Comparison of ENCODE assay signal across 1 cellular context in the genomic region with DNA sequence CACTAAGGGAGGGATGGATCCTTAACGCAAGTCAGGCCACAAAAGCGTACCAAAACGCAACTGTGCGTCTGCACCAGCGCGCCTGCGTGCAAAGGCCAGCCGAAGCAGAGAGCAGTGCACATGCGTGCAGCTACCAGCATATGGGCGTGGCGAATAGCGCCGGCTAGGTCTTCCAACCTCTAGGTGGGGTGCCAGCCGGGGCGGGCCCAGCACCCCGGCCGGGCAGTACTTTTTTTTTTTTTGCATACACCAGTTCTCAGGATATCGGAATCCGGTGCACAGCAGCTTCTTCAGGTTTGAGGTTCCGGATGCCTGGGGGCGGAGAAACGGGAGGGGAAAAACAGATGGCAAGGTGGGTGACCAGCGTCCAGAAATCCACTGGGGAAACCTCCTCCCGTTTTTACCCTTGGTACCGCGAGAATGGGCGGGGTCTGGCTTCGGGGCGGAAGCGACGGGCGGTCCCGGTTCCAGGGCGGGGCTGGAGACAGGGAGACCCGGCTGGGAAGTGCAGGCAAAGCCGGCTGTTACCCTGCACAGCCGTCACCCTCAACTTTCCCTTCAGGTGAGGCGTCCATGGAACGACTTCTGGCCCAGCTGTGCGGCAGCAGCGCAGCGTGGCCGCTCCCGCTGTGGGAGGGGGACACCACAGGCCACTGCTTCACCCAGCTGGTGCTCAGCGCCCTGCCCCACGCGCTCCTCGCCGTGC.
TF ChIP-seq lines count a peak whose summit lies in the region.

A gene with protein sequence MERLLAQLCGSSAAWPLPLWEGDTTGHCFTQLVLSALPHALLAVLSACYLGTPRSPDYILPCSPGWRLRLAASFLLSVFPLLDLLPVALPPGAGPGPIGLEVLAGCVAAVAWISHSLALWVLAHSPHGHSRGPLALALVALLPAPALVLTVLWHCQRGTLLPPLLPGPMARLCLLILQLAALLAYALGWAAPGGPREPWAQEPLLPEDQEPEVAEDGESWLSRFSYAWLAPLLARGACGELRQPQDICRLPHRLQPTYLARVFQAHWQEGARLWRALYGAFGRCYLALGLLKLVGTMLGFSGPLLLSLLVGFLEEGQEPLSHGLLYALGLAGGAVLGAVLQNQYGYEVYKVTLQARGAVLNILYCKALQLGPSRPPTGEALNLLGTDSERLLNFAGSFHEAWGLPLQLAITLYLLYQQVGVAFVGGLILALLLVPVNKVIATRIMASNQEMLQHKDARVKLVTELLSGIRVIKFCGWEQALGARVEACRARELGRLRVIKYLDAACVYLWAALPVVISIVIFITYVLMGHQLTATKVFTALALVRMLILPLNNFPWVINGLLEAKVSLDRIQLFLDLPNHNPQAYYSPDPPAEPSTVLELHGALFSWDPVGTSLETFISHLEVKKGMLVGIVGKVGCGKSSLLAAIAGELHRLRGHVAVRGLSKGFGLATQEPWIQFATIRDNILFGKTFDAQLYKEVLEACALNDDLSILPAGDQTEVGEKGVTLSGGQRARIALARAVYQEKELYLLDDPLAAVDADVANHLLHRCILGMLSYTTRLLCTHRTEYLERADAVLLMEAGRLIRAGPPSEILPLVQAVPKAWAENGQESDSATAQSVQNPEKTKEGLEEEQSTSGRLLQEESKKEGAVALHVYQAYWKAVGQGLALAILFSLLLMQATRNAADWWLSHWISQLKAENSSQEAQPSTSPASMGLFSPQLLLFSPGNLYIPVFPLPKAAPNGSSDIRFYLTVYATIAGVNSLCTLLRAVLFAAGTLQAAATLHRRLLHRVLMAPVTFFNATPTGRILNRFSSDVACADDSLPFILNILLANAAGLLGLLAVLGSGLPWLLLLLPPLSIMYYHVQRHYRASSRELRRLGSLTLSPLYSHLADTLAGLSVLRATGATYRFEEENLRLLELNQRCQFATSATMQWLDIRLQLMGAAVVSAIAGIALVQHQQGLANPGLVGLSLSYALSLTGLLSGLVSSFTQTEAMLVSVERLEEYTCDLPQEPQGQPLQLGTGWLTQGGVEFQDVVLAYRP (N-terminal part only) (plus strand): TSS at position 136 of the 706 bp plus-strand sequence. CDS start 438 bp downstream, at position 574.

TF ChIP-seq in K562, 482 proteins besides CTCF, POLR2A, EP300 and RAD21 (continued from another document and continues in another):
- TF ChIP-seq, protein P1, sequence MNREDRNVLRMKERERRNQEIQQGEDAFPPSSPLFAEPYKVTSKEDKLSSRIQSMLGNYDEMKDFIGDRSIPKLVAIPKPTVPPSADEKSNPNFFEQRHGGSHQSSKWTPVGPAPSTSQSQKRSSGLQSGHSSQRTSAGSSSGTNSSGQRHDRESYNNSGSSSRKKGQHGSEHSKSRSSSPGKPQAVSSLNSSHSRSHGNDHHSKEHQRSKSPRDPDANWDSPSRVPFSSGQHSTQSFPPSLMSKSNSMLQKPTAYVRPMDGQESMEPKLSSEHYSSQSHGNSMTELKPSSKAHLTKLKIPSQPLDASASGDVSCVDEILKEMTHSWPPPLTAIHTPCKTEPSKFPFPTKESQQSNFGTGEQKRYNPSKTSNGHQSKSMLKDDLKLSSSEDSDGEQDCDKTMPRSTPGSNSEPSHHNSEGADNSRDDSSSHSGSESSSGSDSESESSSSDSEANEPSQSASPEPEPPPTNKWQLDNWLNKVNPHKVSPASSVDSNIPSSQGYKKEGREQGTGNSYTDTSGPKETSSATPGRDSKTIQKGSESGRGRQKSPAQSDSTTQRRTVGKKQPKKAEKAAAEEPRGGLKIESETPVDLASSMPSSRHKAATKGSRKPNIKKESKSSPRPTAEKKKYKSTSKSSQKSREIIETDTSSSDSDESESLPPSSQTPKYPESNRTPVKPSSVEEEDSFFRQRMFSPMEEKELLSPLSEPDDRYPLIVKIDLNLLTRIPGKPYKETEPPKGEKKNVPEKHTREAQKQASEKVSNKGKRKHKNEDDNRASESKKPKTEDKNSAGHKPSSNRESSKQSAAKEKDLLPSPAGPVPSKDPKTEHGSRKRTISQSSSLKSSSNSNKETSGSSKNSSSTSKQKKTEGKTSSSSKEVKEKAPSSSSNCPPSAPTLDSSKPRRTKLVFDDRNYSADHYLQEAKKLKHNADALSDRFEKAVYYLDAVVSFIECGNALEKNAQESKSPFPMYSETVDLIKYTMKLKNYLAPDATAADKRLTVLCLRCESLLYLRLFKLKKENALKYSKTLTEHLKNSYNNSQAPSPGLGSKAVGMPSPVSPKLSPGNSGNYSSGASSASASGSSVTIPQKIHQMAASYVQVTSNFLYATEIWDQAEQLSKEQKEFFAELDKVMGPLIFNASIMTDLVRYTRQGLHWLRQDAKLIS (CRISPR knock-in tag; IDR thresholded peaks at IDR 0.05), result no peak
- TF ChIP-seq BRD4 (IDR thresholded peaks at IDR 0.05) (no peak), CCAR2 (IDR thresholded peaks at IDR 0.05; ENCODE audit: low read depth, low read length) (no peak), KLF1 (tag; IDR thresholded peaks at IDR 0.05) (peak; percentile 33; the same call in 1 of the 2 replicates), SIN3A (IDR thresholded peaks at IDR 0.05; ENCODE audit: borderline replicate concordance in 2 of 2, control insufficient read depth in 1 of 2, low read depth in 2 of 2, low read length in 2 of 2) (peak; percentile 66 to 71; a peak in 2 of 4 replicates), ZNF146 (CRISPR knock-in tag; IDR thresholded peaks at IDR 0.05; ENCODE audit: unreplicated experiment) (no peak), CHCHD3 (CRISPR knock-in tag; IDR thresholded peaks at IDR 0.05) (no peak), SREBF1 (IDR thresholded peaks at IDR 0.05; ENCODE audit: borderline replicate concordance, low read depth, low read length) (0 out of 2 replicates have a peak, but pooled peaks have one; percentile 59), HMGN3 (IDR thresholded peaks at IDR 0.05; ENCODE audit: borderline replicate concordance, extremely low read depth, insufficient read length, low read depth, low read length) (peak; percentile 75), ZNF764 (CRISPR knock-in tag; IDR thresholded peaks at IDR 0.05; ENCODE audit: low read depth) (no peak), HDAC2 (IDR thresholded peaks at IDR 0.05) (peak; percentile 71; the same call in 1 of the 2 replicates), ZNF184 (CRISPR knock-in tag; IDR thresholded peaks at IDR 0.05) (no peak), ZBTB1 (CRISPR knock-in tag; IDR thresholded peaks at IDR 0.05; ENCODE audit: borderline replicate concordance, low read depth) (no peak), ZNF24 (IDR thresholded peaks at IDR 0.05) (no peak), SP1 (CRISPR knock-in tag; IDR thresholded peaks at IDR 0.05) (peak; percentile 83), NCOA1 (IDR thresholded peaks at IDR 0.05; ENCODE audit: low read depth) (0 out of 2 replicates have a peak, but pooled peaks have one; percentile 11), CREB1 (IDR thresholded peaks at IDR 0.05) (peak; percentile 87; the same call in 1 of the 2 replicates), CREB1 (CRISPR knock-in tag; IDR thresholded peaks at IDR 0.05) (peak; percentile 82), ILK (tag; IDR thresholded peaks at IDR 0.05; ENCODE audit: borderline replicate concordance, low read depth) (no peak), TAF15 (IDR thresholded peaks at IDR 0.05; ENCODE audit: low read depth, low read length) (peak; percentile 52; the same call in 1 of the 2 replicates), PYGO2 (tag; IDR thresholded peaks at IDR 0.05) (no peak), TRIM24 (IDR thresholded peaks at IDR 0.05) (no peak), RFX1 (IDR thresholded peaks at IDR 0.05) (no peak), ZBTB8A (IDR thresholded peaks at IDR 0.05; ENCODE audit: partially characterized antibody) (no peak), MCM5 (IDR thresholded peaks at IDR 0.05; ENCODE audit: low read depth) (no peak)
- TF ChIP-seq, protein P2, sequence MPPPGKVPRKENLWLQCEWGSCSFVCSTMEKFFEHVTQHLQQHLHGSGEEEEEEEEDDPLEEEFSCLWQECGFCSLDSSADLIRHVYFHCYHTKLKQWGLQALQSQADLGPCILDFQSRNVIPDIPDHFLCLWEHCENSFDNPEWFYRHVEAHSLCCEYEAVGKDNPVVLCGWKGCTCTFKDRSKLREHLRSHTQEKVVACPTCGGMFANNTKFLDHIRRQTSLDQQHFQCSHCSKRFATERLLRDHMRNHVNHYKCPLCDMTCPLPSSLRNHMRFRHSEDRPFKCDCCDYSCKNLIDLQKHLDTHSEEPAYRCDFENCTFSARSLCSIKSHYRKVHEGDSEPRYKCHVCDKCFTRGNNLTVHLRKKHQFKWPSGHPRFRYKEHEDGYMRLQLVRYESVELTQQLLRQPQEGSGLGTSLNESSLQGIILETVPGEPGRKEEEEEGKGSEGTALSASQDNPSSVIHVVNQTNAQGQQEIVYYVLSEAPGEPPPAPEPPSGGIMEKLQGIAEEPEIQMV (tag; conservative IDR thresholded peaks at IDR 0.05; ENCODE audit: low read depth), result no peak
- TF ChIP-seq, protein P3, sequence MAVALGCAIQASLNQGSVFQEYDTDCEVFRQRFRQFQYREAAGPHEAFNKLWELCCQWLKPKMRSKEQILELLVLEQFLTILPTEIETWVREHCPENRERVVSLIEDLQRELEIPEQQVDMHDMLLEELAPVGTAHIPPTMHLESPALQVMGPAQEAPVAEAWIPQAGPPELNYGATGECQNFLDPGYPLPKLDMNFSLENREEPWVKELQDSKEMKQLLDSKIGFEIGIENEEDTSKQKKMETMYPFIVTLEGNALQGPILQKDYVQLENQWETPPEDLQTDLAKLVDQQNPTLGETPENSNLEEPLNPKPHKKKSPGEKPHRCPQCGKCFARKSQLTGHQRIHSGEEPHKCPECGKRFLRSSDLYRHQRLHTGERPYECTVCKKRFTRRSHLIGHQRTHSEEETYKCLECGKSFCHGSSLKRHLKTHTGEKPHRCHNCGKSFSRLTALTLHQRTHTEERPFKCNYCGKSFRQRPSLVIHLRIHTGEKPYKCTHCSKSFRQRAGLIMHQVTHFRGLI (CRISPR knock-in tag; IDR thresholded peaks at IDR 0.05), result no peak
- TF ChIP-seq, protein P4, sequence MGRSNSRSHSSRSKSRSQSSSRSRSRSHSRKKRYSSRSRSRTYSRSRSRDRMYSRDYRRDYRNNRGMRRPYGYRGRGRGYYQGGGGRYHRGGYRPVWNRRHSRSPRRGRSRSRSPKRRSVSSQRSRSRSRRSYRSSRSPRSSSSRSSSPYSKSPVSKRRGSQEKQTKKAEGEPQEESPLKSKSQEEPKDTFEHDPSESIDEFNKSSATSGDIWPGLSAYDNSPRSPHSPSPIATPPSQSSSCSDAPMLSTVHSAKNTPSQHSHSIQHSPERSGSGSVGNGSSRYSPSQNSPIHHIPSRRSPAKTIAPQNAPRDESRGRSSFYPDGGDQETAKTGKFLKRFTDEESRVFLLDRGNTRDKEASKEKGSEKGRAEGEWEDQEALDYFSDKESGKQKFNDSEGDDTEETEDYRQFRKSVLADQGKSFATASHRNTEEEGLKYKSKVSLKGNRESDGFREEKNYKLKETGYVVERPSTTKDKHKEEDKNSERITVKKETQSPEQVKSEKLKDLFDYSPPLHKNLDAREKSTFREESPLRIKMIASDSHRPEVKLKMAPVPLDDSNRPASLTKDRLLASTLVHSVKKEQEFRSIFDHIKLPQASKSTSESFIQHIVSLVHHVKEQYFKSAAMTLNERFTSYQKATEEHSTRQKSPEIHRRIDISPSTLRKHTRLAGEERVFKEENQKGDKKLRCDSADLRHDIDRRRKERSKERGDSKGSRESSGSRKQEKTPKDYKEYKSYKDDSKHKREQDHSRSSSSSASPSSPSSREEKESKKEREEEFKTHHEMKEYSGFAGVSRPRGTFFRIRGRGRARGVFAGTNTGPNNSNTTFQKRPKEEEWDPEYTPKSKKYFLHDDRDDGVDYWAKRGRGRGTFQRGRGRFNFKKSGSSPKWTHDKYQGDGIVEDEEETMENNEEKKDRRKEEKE (IDR thresholded peaks at IDR 0.05; ENCODE audit: borderline replicate concordance in 1 of 2, control insufficient read depth in 1 of 2, low read depth in 2 of 2, low read length in 1 of 2), result no peak; a peak in 1 of 4 replicates
- TF ChIP-seq, protein P5, sequence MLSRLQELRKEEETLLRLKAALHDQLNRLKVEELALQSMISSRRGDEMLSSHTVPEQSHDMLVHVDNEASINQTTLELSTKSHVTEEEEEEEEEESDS (CRISPR knock-in tag; IDR thresholded peaks at IDR 0.05), result no peak
- TF ChIP-seq, protein P6, sequence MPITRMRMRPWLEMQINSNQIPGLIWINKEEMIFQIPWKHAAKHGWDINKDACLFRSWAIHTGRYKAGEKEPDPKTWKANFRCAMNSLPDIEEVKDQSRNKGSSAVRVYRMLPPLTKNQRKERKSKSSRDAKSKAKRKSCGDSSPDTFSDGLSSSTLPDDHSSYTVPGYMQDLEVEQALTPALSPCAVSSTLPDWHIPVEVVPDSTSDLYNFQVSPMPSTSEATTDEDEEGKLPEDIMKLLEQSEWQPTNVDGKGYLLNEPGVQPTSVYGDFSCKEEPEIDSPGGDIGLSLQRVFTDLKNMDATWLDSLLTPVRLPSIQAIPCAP (CRISPR knock-in tag; IDR thresholded peaks at IDR 0.05; ENCODE audit: borderline replicate concordance), result no peak
- TF ChIP-seq, protein P7, sequence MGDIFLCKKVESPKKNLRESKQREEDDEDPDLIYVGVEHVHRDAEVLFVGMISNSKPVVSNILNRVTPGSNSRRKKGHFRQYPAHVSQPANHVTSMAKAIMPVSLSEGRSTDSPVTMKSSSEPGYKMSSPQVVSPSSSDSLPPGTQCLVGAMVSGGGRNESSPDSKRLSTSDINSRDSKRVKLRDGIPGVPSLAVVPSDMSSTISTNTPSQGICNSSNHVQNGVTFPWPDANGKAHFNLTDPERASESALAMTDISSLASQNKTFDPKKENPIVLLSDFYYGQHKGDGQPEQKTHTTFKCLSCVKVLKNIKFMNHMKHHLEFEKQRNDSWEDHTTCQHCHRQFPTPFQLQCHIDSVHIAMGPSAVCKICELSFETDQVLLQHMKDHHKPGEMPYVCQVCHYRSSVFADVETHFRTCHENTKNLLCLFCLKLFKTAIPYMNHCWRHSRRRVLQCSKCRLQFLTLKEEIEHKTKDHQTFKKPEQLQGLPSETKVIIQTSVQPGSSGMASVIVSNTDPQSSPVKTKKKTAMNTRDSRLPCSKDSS (IDR thresholded peaks at IDR 0.05; ENCODE audit: low read depth, partially characterized antibody), result no peak
- TF ChIP-seq, protein P8, sequence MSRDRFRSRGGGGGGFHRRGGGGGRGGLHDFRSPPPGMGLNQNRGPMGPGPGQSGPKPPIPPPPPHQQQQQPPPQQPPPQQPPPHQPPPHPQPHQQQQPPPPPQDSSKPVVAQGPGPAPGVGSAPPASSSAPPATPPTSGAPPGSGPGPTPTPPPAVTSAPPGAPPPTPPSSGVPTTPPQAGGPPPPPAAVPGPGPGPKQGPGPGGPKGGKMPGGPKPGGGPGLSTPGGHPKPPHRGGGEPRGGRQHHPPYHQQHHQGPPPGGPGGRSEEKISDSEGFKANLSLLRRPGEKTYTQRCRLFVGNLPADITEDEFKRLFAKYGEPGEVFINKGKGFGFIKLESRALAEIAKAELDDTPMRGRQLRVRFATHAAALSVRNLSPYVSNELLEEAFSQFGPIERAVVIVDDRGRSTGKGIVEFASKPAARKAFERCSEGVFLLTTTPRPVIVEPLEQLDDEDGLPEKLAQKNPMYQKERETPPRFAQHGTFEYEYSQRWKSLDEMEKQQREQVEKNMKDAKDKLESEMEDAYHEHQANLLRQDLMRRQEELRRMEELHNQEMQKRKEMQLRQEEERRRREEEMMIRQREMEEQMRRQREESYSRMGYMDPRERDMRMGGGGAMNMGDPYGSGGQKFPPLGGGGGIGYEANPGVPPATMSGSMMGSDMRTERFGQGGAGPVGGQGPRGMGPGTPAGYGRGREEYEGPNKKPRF (IDR thresholded peaks at IDR 0.05; ENCODE audit: low read depth, low read length), result no peak
